8 cellular contexts compared by ENCODE assay signal in the genomic region with DNA sequence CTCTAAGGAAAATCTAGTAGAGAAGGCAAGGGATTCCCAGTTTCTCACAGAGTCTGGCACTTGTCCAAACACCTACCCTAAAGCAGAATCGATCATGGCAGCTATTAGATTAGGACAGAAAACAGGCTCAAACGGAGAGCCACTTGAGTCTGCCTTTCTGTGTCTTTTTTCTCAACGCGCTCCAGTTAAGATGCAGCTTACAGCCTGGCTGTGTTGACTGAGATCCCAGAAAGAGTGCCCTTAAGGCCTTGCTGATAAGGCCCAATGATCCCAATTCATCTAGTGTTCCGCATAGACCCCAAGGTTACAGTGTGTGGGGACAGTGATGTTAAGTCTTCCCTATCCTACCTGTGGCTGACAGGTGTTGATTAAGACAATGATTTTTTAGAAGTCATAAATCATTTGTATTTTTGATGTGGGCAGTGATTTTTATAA. TPM values are rescaled to one million over a fixed set of nuclear protein-coding genes. Genes with fewer than 3 reads are reported as not detected.
DNase-seq lines count a peak whose midpoint lies in the region; ATAC-seq and TF ChIP-seq lines count a peak whose summit lies in the region.

No MANE protein-coding gene starts in this region.

- H4K20me1 ChIP-seq in DOHH2 (ENCODE audit: control insufficient read depth, insufficient read depth, low read depth, low read length) = no peaks in the 10 kb centered on the region

- TF ChIP-seq CTCF in DOHH2 (IDR thresholded peaks at IDR 0.05; ENCODE audit: low read depth, low read length, poor library complexity, severe bottlenecking) = no peak
- no peak for TF ChIP-seq CTCF in NB4 (IDR thresholded peaks at IDR 0.05; ENCODE audit: low read depth, low read length)

- TF ChIP-seq POLR2A in NB4 (IDR thresholded peaks at IDR 0.05; ENCODE audit: extremely low read depth, insufficient read length) = no peak

- H3K9me3 ChIP-seq in DOHH2 (ENCODE audit: control insufficient read depth, insufficient read depth, low read length) = no peaks in the 10 kb centered on the region

- ATAC-seq in activated naive CD4-positive, alpha-beta T cell treated with anti-CD3 and anti-CD28 coated beads, Interleukin-2, amount 50 U/mL, for 72 hours = no peak
- ATAC-seq in stimulated activated naive CD8-positive, alpha-beta T cell treated with anti-CD3 and anti-CD28 coated beads, Interleukin-15, amount 100 ng/mL, for 72 hours = no peak
- no peak for ATAC-seq in HG02678 (IDR thresholded peaks at IDR 0.05; ENCODE audit: unreplicated experiment)
- no peak for ATAC-seq in HG02884 (IDR thresholded peaks at IDR 0.05; ENCODE audit: unreplicated experiment)

- H3K4me3 ChIP-seq in DOHH2 (ENCODE audit: low read length) (peak overlapping the region; percentile 79), NB4 (ENCODE audit: low read depth, low read length) (peak overlapping the region; percentile 89)

- no peaks in the 10 kb centered on the region for H3K9me2 ChIP-seq in DOHH2 (replicated peaks; ENCODE audit: control insufficient read depth, low read length)

- H3K27ac Mint-ChIP-seq in activated naive CD4-positive, alpha-beta T cell treated with anti-CD3 and anti-CD28 coated beads, Interleukin-2, amount 50 U/mL, for 72 hours = peak overlapping the region; percentile 95 to 98
- H3K27ac Mint-ChIP-seq in immature natural killer cell = peak overlapping the region; percentile 92 to 99 (median 99)
- H3K27ac Mint-ChIP-seq in stimulated activated naive CD8-positive, alpha-beta T cell treated with anti-CD3 and anti-CD28 coated beads, Interleukin-15, amount 100 ng/mL, for 72 hours = peak overlapping the region; percentile 97 to 99

- H3K36me3 Mint-ChIP-seq in activated naive CD4-positive, alpha-beta T cell treated with anti-CD3 and anti-CD28 coated beads, Interleukin-2, amount 50 U/mL, for 72 hours = peaks cover 22 to 34% of the 10 kb centered on the region in 2 donors
- H3K36me3 Mint-ChIP-seq in immature natural killer cell = peaks cover 8 to 19% (median 12%) of the 10 kb centered on the region in 3 donors

- peaks cover 24% of the 10 kb centered on the region for H3K27me3 ChIP-seq in DOHH2 (ENCODE audit: control insufficient read depth, low read length)

- no peaks in the 10 kb centered on the region for H3F3A ChIP-seq in DOHH2 (ENCODE audit: control insufficient read depth, insufficient read depth)

- peaks cover 6% of the 10 kb centered on the region; the same call in 1 of the 2 replicates for H3K36me3 ChIP-seq in DOHH2 (ENCODE audit: control insufficient read depth, low read length)

- DNase-seq in NB4 (ENCODE audit: low read depth) (peak; percentile 25), immature natural killer cell (no peak), kidney glomerular epithelial cell (lab: John Stamatoyannopoulos, UW) (no peak)
- no peak for DNase-seq in activated naive CD4-positive, alpha-beta T cell treated with anti-CD3 and anti-CD28 coated beads, Interleukin-2, amount 50 U/mL, for 72 hours (ENCODE audit: low spot score in 2 of 2)
- DNase-seq in stimulated activated naive CD8-positive, alpha-beta T cell treated with anti-CD3 and anti-CD28 coated beads, Interleukin-15, amount 100 ng/mL, for 72 hours = peak in 1 of 2 donors; percentile 12

- peak overlapping the region; percentile 95 to 99 (median 97) for H3K4me3 Mint-ChIP-seq in immature natural killer cell
- H3K4me3 Mint-ChIP-seq in stimulated activated naive CD8-positive, alpha-beta T cell treated with anti-CD3 and anti-CD28 coated beads, Interleukin-15, amount 100 ng/mL, for 72 hours = peak overlapping the region; percentile 95 to 97

- peaks cover 29% of the 10 kb centered on the region for H3K79me2 ChIP-seq in DOHH2 (ENCODE audit: control insufficient read depth, low read length)

- H3K27me3 Mint-ChIP-seq in immature natural killer cell (ENCODE audit: low read depth in 3 of 3) = peaks cover 13 to 18% (median 15%) of the 10 kb centered on the region in 3 donors
- peaks cover 4% of the 10 kb centered on the region for H3K27me3 Mint-ChIP-seq in stimulated activated naive CD8-positive, alpha-beta T cell treated with anti-CD3 and anti-CD28 coated beads, Interleukin-15, amount 100 ng/mL, for 72 hours

- H3K4me1 ChIP-seq in DOHH2 (ENCODE audit: control insufficient read depth, low read length) = peaks cover 27% of the 10 kb centered on the region

- peak overlapping the region; percentile 80 for H3K4me2 ChIP-seq in DOHH2 (ENCODE audit: low read length)

- H3K27ac ChIP-seq in DOHH2 (ENCODE audit: low read depth, low read length) = no peak overlapping the region

- H3K4me1 Mint-ChIP-seq in immature natural killer cell = peaks cover 37 to 59% of the 10 kb centered on the region in 2 donors
- H3K4me1 Mint-ChIP-seq in stimulated activated naive CD8-positive, alpha-beta T cell treated with anti-CD3 and anti-CD28 coated beads, Interleukin-15, amount 100 ng/mL, for 72 hours = peaks cover 31% of the 10 kb centered on the region

- peaks cover 0 to 5% of the 10 kb centered on the region in 2 donors for H3K9me3 Mint-ChIP-seq in activated naive CD4-positive, alpha-beta T cell treated with anti-CD3 and anti-CD28 coated beads, Interleukin-2, amount 50 U/mL, for 72 hours
- H3K9me3 Mint-ChIP-seq in immature natural killer cell = no peaks in the 10 kb centered on the region
- H3K9me3 Mint-ChIP-seq in stimulated activated naive CD8-positive, alpha-beta T cell treated with anti-CD3 and anti-CD28 coated beads, Interleukin-15, amount 100 ng/mL, for 72 hours = no peaks in the 10 kb centered on the region

RNA-seq across cellular contexts. Expression of gene TMEM106B, which starts 1.0 kb away (rescaled TPM):
- 10 to 100 TPM; 18.4 to 27.2 TPM for total RNA-seq in activated naive CD4-positive, alpha-beta T cell treated with anti-CD3 and anti-CD28 coated beads, Interleukin-2, amount 50 U/mL, for 72 hours
- polyA plus RNA-seq in immature natural killer cell = 10 to 100 TPM; 17.9 to 30.4 (median 21.0) TPM
